1 cellular context compared by ENCODE assay signal in genomic region chr18:2978208-2978607, GRCh38.
TF ChIP-seq lines count a peak whose summit lies in the region.

No MANE protein-coding gene starts in this region.

TF ChIP-seq in GM12878, 131 proteins besides CTCF, POLR2A, EP300 and RAD21 (continued from another document and continues in another):
- TF ChIP-seq ZBTB4 (CRISPR knock-in tag; IDR thresholded peaks at IDR 0.05) (no peak), ZBTB11 (CRISPR knock-in tag; IDR thresholded peaks at IDR 0.05) (no peak), KAT2A (conservative IDR thresholded peaks at IDR 0.05; ENCODE audit: control insufficient read depth, low read depth, low read length) (no peak), NFXL1 (IDR thresholded peaks at IDR 0.05; ENCODE audit: borderline replicate concordance) (no peak), RB1 (IDR thresholded peaks at IDR 0.05; ENCODE audit: borderline replicate concordance) (no peak), SP1 (IDR thresholded peaks at IDR 0.05; ENCODE audit: low read depth, low read length) (no peak), E2F8 (IDR thresholded peaks at IDR 0.05; ENCODE audit: low read depth, partially characterized antibody) (no peak), RUNX3 (IDR thresholded peaks at IDR 0.05; ENCODE audit: low read length) (peak; percentile 100), CHD2 (IDR thresholded peaks at IDR 0.05; ENCODE audit: borderline replicate concordance, low read depth, low read length) (no peak), POU2F2 (IDR thresholded peaks at IDR 0.05; ENCODE audit: borderline replicate concordance, low read depth, low read length) (peak; percentile 45; the same call in 1 of the 3 replicates), NR2C2 (IDR thresholded peaks at IDR 0.05; ENCODE audit: borderline replicate concordance, control insufficient read depth, insufficient read length, low read depth) (no peak), ZNF687 (IDR thresholded peaks at IDR 0.05) (no peak), SMARCA5 (IDR thresholded peaks at IDR 0.05) (no peak), CBFB (IDR thresholded peaks at IDR 0.05; ENCODE audit: low read depth) (peak; percentile 68; the same call in 1 of the 2 replicates), EGR1 (IDR thresholded peaks at IDR 0.05; ENCODE audit: borderline replicate concordance in 1 of 2, low read depth in 2 of 2, low read length in 2 of 2) (no peak), RFX5 (IDR thresholded peaks at IDR 0.05; ENCODE audit: low read depth, low read length) (no peak), SUPT20H (IDR thresholded peaks at IDR 0.05; ENCODE audit: borderline replicate concordance, control insufficient read depth, low read depth, low read length) (no peak), ESRRA (IDR thresholded peaks at IDR 0.05; ENCODE audit: low read length) (no peak), ASH2L (IDR thresholded peaks at IDR 0.05; ENCODE audit: borderline replicate concordance, low read depth) (no peak), STAT1 (conservative IDR thresholded peaks at IDR 0.05) (no peak), NR2F1 (conservative IDR thresholded peaks at IDR 0.05) (peak; percentile 78), FOS (IDR thresholded peaks at IDR 0.05; ENCODE audit: borderline replicate concordance, extremely low read depth, insufficient read length) (no peak), ATF7 (IDR thresholded peaks at IDR 0.05; ENCODE audit: low read depth) (peak; percentile 47; the same call in 1 of the 2 replicates), BCL11A (IDR thresholded peaks at IDR 0.05; ENCODE audit: low read depth, low read length) (peak; percentile 91), PRDM15 (CRISPR knock-in tag; IDR thresholded peaks at IDR 0.05) (no peak), TARDBP (IDR thresholded peaks at IDR 0.05; ENCODE audit: borderline replicate concordance) (no peak), MEF2B (IDR thresholded peaks at IDR 0.05; ENCODE audit: partially characterized antibody, poor library complexity, severe bottlenecking) (peak; percentile 41), CHD4 (IDR thresholded peaks at IDR 0.05) (no peak), NFYA (IDR thresholded peaks at IDR 0.05; ENCODE audit: borderline replicate concordance, low read depth, low read length) (no peak), RELA (IDR thresholded peaks at IDR 0.05; ENCODE audit: borderline replicate concordance, partially characterized antibody) (no peak), SIX5 (IDR thresholded peaks at IDR 0.05; ENCODE audit: low read depth, low read length, severe bottlenecking) (no peak), DPF2 (IDR thresholded peaks at IDR 0.05) (peak; percentile 86), GABPA (IDR thresholded peaks at IDR 0.05; ENCODE audit: low read depth) (no peak), ATF3 (IDR thresholded peaks at IDR 0.05; ENCODE audit: borderline replicate concordance, extremely low read depth, low read depth, low read length) (no peak), CUX1 (IDR thresholded peaks at IDR 0.05; ENCODE audit: insufficient replicate concordance, low read depth, low read length) (no peak), ZNF622 (IDR thresholded peaks at IDR 0.05) (no peak), YY1 (IDR thresholded peaks at IDR 0.05; ENCODE audit: low read depth, low read length) (no peak)
